In the genomic region with DNA sequence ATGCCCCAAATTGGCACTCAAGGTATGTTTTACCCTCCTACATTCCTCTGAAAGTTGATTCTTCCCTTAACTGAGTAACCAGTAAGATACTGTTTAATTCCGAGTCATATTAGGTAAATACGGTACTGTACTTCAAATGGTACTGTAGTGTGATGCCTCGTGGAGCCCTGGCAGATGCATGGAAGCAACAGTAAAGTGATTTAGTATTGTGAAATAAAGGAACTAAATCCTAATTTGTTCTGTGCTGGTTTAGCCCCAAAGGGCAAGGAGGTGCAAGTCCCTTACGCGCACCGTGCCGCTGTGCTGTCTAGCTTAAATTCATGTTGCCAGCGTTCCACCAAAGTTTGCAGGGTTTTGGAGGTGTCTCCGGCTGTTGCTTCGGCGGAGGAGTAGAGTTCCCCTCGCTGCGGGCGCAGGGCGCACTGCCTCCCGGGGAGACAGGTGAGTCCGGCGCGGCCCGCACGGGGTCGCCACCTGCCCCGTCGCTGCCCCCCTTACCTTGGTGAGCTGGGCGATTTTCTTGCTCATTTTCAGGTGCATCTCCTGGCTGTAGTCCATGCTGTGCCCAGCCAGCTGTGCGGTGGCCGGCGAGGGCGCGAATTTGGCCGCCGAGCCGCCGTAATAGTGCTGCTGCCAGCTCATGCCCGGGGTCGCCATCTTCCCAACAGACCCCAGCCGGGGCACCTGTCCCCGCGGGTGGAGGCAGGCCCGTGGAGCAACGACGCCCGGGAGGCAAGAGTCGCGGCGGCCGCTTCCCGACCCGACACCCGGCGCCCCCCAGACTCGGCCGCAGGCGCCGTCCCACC, we compare ENCODE assay signal across 8 cellular contexts. TPM values are rescaled to one million over a fixed set of nuclear protein-coding genes. Genes with fewer than 3 reads are reported as not detected.
DNase-seq lines count a peak whose midpoint lies in the region; ATAC-seq and TF ChIP-seq lines count a peak whose summit lies in the region.

No MANE protein-coding gene starts in this region.

- ATAC-seq in GM21723 (IDR thresholded peaks at IDR 0.05; ENCODE audit: unreplicated experiment) (peak; percentile 43), activated B cell treated with CpG ODN at 0.5 μM for 24 hours (ENCODE audit: low read depth) (peak; percentile 30)
- peak; percentile 34 for ATAC-seq in central memory CD8-positive, alpha-beta T cell (replicated peaks; ENCODE audit: extremely low read depth, poor library complexity, severe bottlenecking)

- intact Hi-C loops in activated B cell treated with CpG ODN at 0.5 μM for 24 hours (cut with micrococcal nuclease), result loop anchor here (1.0 to 10.0 kb wide), 6 partner anchors 9 to 1473 kb away; a partner anchor contains a TSS

- H3K36me3 Mint-ChIP-seq in activated B cell treated with CpG ODN at 0.5 μM for 24 hours (ENCODE audit: low read depth), result peaks cover 3% of the 10 kb centered on the region
- peaks cover 2% of the 10 kb centered on the region for H3K36me3 Mint-ChIP-seq in central memory CD8-positive, alpha-beta T cell (ENCODE audit: insufficient read depth)

- H3K9me3 Mint-ChIP-seq in activated B cell treated with CpG ODN at 0.5 μM for 24 hours, result peaks cover 4% of the 10 kb centered on the region
- H3K9me3 Mint-ChIP-seq in central memory CD8-positive, alpha-beta T cell, result no peaks in the 10 kb centered on the region

- POLR2A ChIA-PET in activated B cell treated with CpG ODN at 0.5 μM for 24 hours (lab: Charles Lee), result interaction anchor here (0.7 kb wide), 1 partner anchor 143 kb away, joined by 3 read pairs; a partner anchor contains a TSS

- no peak overlapping the region for H3K27ac Mint-ChIP-seq in activated B cell treated with CpG ODN at 0.5 μM for 24 hours
- H3K27ac Mint-ChIP-seq in central memory CD8-positive, alpha-beta T cell (ENCODE audit: low read depth), result no peak overlapping the region

- peaks cover 16% of the 10 kb centered on the region for H3K27me3 Mint-ChIP-seq in activated B cell treated with CpG ODN at 0.5 μM for 24 hours
- H3K27me3 Mint-ChIP-seq in central memory CD8-positive, alpha-beta T cell, result no peaks in the 10 kb centered on the region

- H3K4me1 Mint-ChIP-seq in activated B cell treated with CpG ODN at 0.5 μM for 24 hours, result peaks cover 17% of the 10 kb centered on the region
- peaks cover 22% of the 10 kb centered on the region for H3K4me1 Mint-ChIP-seq in central memory CD8-positive, alpha-beta T cell

- TF ChIP-seq CTCF in LNCaP clone FGC (IDR thresholded peaks at IDR 0.05; ENCODE audit: control insufficient read depth, extremely low read depth, insufficient read depth), result peak; percentile 32; the same call in 1 of the 2 replicates
- TF ChIP-seq CTCF in activated B cell treated with CpG ODN at 0.5 μM for 24 hours (IDR thresholded peaks at IDR 0.05), result no peak

- peak overlapping the region; percentile 79 for H3K4me3 Mint-ChIP-seq in activated B cell treated with CpG ODN at 0.5 μM for 24 hours
- H3K4me3 Mint-ChIP-seq in central memory CD8-positive, alpha-beta T cell, result peak overlapping the region; percentile 87

- CTCF ChIA-PET in activated B cell treated with CpG ODN at 0.5 μM for 24 hours (lab: Charles Lee), result interaction anchor here (1.0 to 1.3 kb wide), 5 partner anchors 8 to 512 kb away, joined by 3 to 5 read pairs (median 3); no protein-coding TSS in a partner anchor

- peak overlapping the region; percentile 52 for H3K4me3 ChIP-seq in LNCaP clone FGC (ENCODE audit: low read depth, low read length)

- DNase-seq in EH (ENCODE audit: low read depth) (peak; percentile 0), LNCaP clone FGC (ENCODE audit: low read depth) (no peak), activated B cell treated with CpG ODN at 0.5 μM for 24 hours (peak; percentile 27), left kidney (ENCODE audit: low read depth, low spot score) (peak; percentile 77), AG08395 (ENCODE audit: low spot score) (no peak)
- peak; percentile 28 to 34 for DNase-seq in central memory CD8-positive, alpha-beta T cell (ENCODE audit: low spot score in 2 of 2)
- peak; percentile 54 for DNase-seq in stimulated activated CD4-positive, alpha-beta T cell treated with anti-CD3 and anti-CD28 coated beads, Interleukin-4, amount 100 ng/mL, for 1 hour

RNA-seq across cellular contexts. Expression of a gene that starts 0.6 kb away (rescaled TPM):
- 0.24 and 1.1 TPM in 2 replicates for total RNA-seq in activated B cell treated with CpG ODN at 0.5 μM for 24 hours

Comparison
In these comparisons a context has a peak if more than half of its experiments do, and no peak if none do; other contexts are left out.
1. DNase-seq: peak in EH (single experiment), activated B cell treated with CpG ODN at 0.5 μM for 24 hours (single experiment), central memory CD8-positive, alpha-beta T cell (2 of 2), left kidney (single experiment) and stimulated activated CD4-positive, alpha-beta T cell treated with anti-CD3 and anti-CD28 coated beads, Interleukin-4, amount 100 ng/mL, for 1 hour (single experiment); none in LNCaP clone FGC (single experiment) and AG08395 (single experiment).
2. Peak in every context shown above with its lines, with median percentiles within 50 percentile points of each other: ATAC-seq.